ENCODE assay signal across 15 cellular contexts in genomic region chr15:93141373-93141790, GRCh38. TPM values are rescaled to one million over a fixed set of nuclear protein-coding genes. Genes with fewer than 3 reads are reported as not detected.
DNase-seq lines count a peak whose midpoint lies in the region; ATAC-seq and TF ChIP-seq lines count a peak whose summit lies in the region.
"Had no signal": no experiment of that assay in that cellular context is flagged by ENCODE, and none has a peak within 500 bp of the region (broad histone marks: within the 10 kb centered on the region; RNA-seq: fewer than 3 reads in every experiment).

No MANE protein-coding gene starts in this region.

- no peaks in the 10 kb centered on the region for H3K36me3 ChIP-seq in Karpas-422 (ENCODE audit: insufficient read depth, low read length)
- H3K36me3 ChIP-seq: right lobe of liver had no signal

- H3K4me3 ChIP-seq in Karpas-422 (ENCODE audit: low read length) = no peak overlapping the region
- H3K4me3 ChIP-seq: GM23338, right lobe of liver had no signal

- H3K4me2 ChIP-seq in Karpas-422 (ENCODE audit: low read depth, low read length, poor library complexity, severe bottlenecking) = peak overlapping the region; percentile 40
- H3K4me2 ChIP-seq: GM23338, SK-N-SH had no signal

- peak; percentile 68 for ATAC-seq in CD4-positive, alpha-beta T cell (ENCODE audit: poor library complexity)
- ATAC-seq in GM19468 (IDR thresholded peaks at IDR 0.05; ENCODE audit: extremely low read depth, unreplicated experiment) = peak; percentile 57
- no peak for ATAC-seq in esophagus mucosa
- ATAC-seq in activated CD4-positive, CD25-positive, alpha-beta regulatory T cell treated with anti-CD3 and anti-CD28 coated beads, Interleukin-2, amount 50 U/mL, for 24 hours = no peak
- ATAC-seq in sciatic nerve = no peak
- ATAC-seq: GM23338, right lobe of liver had no signal

- peak in 8 of 10 experiments; percentile 2 to 41 (median 8) for DNase-seq in CD4-positive, alpha-beta T cell
- DNase-seq in Karpas-422 = no peak
- DNase-seq in activated T-helper 1 cell treated with anti-CD3 and anti-CD28 coated beads, Interleukin-12 subunit alpha, Interleukin-12 subunit beta, Interleukin-2, Interleukin-4 antibody, amounts not matched to agents 30 ng/mL and 10 ng/mL and 1 ng/mL, durations not matched to agents 14 hours and 24 hours and 36 hours (ENCODE audit: low spot score) = peak; percentile 27
- DNase-seq in occipital lobe (lab: John Stamatoyannopoulos, UW) = no peak
- DNase-seq in sciatic nerve (ENCODE audit: low spot score) = no peak
- DNase-seq: activated naive CD4-positive, alpha-beta T cell; C1 segment of cervical spinal cord; right lobe of liver; SK-N-SH had no signal

- intact Hi-C loops in CD4-positive, alpha-beta T cell (cut with DNase I, micrococcal nuclease) = no loop called here
- intact Hi-C loops in activated T-helper 1 cell treated with anti-CD3 and anti-CD28 coated beads, Interleukin-12 subunit alpha, Interleukin-12 subunit beta, Interleukin-2, Interleukin-4 antibody, amounts not matched to agents 30 ng/mL and 10 ng/mL and 1 ng/mL, durations not matched to agents 14 hours and 24 hours and 36 hours (cut with micrococcal nuclease) = no loop called here
- intact Hi-C loops in sciatic nerve (cut with DNase I) = no loop called here

- H3K27me3 Mint-ChIP-seq in CD4-positive, alpha-beta T cell = no peaks in the 10 kb centered on the region
- H3K27me3 Mint-ChIP-seq in activated T-helper 1 cell treated with anti-CD3 and anti-CD28 coated beads, Interleukin-12 subunit alpha, Interleukin-12 subunit beta, Interleukin-2, Interleukin-4 antibody, amounts not matched to agents 30 ng/mL and 10 ng/mL and 1 ng/mL, durations not matched to agents 14 hours and 24 hours and 36 hours (ENCODE audit: insufficient read depth) = peaks cover 17% of the 10 kb centered on the region

- no peak overlapping the region for H3K9ac ChIP-seq in Karpas-422 (ENCODE audit: low read length)
- H3K9ac ChIP-seq: SK-N-SH had no signal

- H3K36me3 Mint-ChIP-seq in CD4-positive, alpha-beta T cell (ENCODE audit: low read depth) = no peaks in the 10 kb centered on the region
- no peaks in the 10 kb centered on the region for H3K36me3 Mint-ChIP-seq in activated T-helper 1 cell treated with anti-CD3 and anti-CD28 coated beads, Interleukin-12 subunit alpha, Interleukin-12 subunit beta, Interleukin-2, Interleukin-4 antibody, amounts not matched to agents 30 ng/mL and 10 ng/mL and 1 ng/mL, durations not matched to agents 14 hours and 24 hours and 36 hours (ENCODE audit: low read depth)
- H3K36me3 Mint-ChIP-seq: mesothelial cell of epicardium had no signal

- no peaks in the 10 kb centered on the region; the same call in 1 of the 2 replicates for H3K4me1 ChIP-seq in Karpas-422 (ENCODE audit: low read length)
- H3K4me1 ChIP-seq: right lobe of liver had no signal

- no peaks in the 10 kb centered on the region for H3K27me3 ChIP-seq in CD4-positive, alpha-beta T cell (ENCODE audit: control insufficient read depth, insufficient read depth, low read length)
- H3K27me3 ChIP-seq in Karpas-422 (ENCODE audit: low read length) = no peaks in the 10 kb centered on the region
- H3K27me3 ChIP-seq: right lobe of liver had no signal

- TF ChIP-seq CTCF in CD4-positive, alpha-beta T cell (IDR thresholded peaks at IDR 0.05) = no peak

- H3K79me2 ChIP-seq in Karpas-422 (ENCODE audit: low read length) = no peaks in the 10 kb centered on the region

- peak overlapping the region; percentile 13 for H3K27ac Mint-ChIP-seq in CD4-positive, alpha-beta T cell
- H3K27ac Mint-ChIP-seq in activated T-helper 1 cell treated with anti-CD3 and anti-CD28 coated beads, Interleukin-12 subunit alpha, Interleukin-12 subunit beta, Interleukin-2, Interleukin-4 antibody, amounts not matched to agents 30 ng/mL and 10 ng/mL and 1 ng/mL, durations not matched to agents 14 hours and 24 hours and 36 hours = no peak overlapping the region
- H3K27ac Mint-ChIP-seq: GM23338, mesothelial cell of epicardium had no signal

- H3K4me1 Mint-ChIP-seq in CD4-positive, alpha-beta T cell (ENCODE audit: low read depth) = peaks cover 17% of the 10 kb centered on the region
- H3K4me1 Mint-ChIP-seq in activated T-helper 1 cell treated with anti-CD3 and anti-CD28 coated beads, Interleukin-12 subunit alpha, Interleukin-12 subunit beta, Interleukin-2, Interleukin-4 antibody, amounts not matched to agents 30 ng/mL and 10 ng/mL and 1 ng/mL, durations not matched to agents 14 hours and 24 hours and 36 hours (ENCODE audit: low read depth) = peaks cover 18% of the 10 kb centered on the region
- H3K4me1 Mint-ChIP-seq: mesothelial cell of epicardium had no signal

- CTCF ChIA-PET in CD4-positive, alpha-beta T cell (lab: Charles Lee) = no interaction called here

- H3K9me3 ChIP-seq in CD4-positive, alpha-beta T cell (ENCODE audit: control insufficient read depth, low read length) = no peaks in the 10 kb centered on the region
- H3K9me3 ChIP-seq in Karpas-422 (ENCODE audit: low read length) = no peaks in the 10 kb centered on the region
- H3K9me3 ChIP-seq: right lobe of liver, SK-N-SH had no signal

- H3K27ac ChIP-seq in CD4-positive, alpha-beta T cell (ENCODE audit: low read depth, low read length) = no peak overlapping the region
- H3K27ac ChIP-seq in Karpas-422 (ENCODE audit: low read length) = no peak overlapping the region
- H3K27ac ChIP-seq: right lobe of liver had no signal

- POLR2A ChIA-PET in CD4-positive, alpha-beta T cell (lab: Charles Lee) = interaction anchor here (0.6 kb wide), 1 partner anchor 138 kb away, joined by 3 read pairs; no protein-coding TSS in a partner anchor

- H3K9me2 ChIP-seq in Karpas-422 (replicated peaks; ENCODE audit: insufficient read depth, low read length) = no peaks in the 10 kb centered on the region
- H3K9me2 ChIP-seq: SK-N-SH had no signal

- peak overlapping the region; percentile 34; the same call in 1 of the 2 replicates for H2AFZ ChIP-seq in Karpas-422 (ENCODE audit: low read length)
- H2AFZ ChIP-seq: GM23338 had no signal

- no peaks in the 10 kb centered on the region for H3K9me3 Mint-ChIP-seq in CD4-positive, alpha-beta T cell
- no peaks in the 10 kb centered on the region for H3K9me3 Mint-ChIP-seq in activated T-helper 1 cell treated with anti-CD3 and anti-CD28 coated beads, Interleukin-12 subunit alpha, Interleukin-12 subunit beta, Interleukin-2, Interleukin-4 antibody, amounts not matched to agents 30 ng/mL and 10 ng/mL and 1 ng/mL, durations not matched to agents 14 hours and 24 hours and 36 hours

- no peaks in the 10 kb centered on the region for H4K20me1 ChIP-seq in Karpas-422 (ENCODE audit: insufficient read depth, low read depth, low read length)

- H3K4me3 Mint-ChIP-seq in CD4-positive, alpha-beta T cell = peak overlapping the region; percentile 43
- peak overlapping the region; percentile 5 for H3K4me3 Mint-ChIP-seq in activated T-helper 1 cell treated with anti-CD3 and anti-CD28 coated beads, Interleukin-12 subunit alpha, Interleukin-12 subunit beta, Interleukin-2, Interleukin-4 antibody, amounts not matched to agents 30 ng/mL and 10 ng/mL and 1 ng/mL, durations not matched to agents 14 hours and 24 hours and 36 hours
- H3K4me3 Mint-ChIP-seq: GM23338, mesothelial cell of epicardium had no signal

RNA-seq across cellular contexts. Expression of gene RGMA, which starts 52.4 kb away (rescaled TPM):
- not detected for total RNA-seq in CD4-positive, alpha-beta T cell
- total RNA-seq in Karpas-422 (2014; rRNA removed; shearing (Covaris generic); ENCODE audit: low replicate concordance) = not detected in 2 replicates
- total RNA-seq in activated T-helper 1 cell treated with anti-CD3 and anti-CD28 coated beads, Interleukin-12 subunit alpha, Interleukin-12 subunit beta, Interleukin-2, Interleukin-4 antibody, amounts not matched to agents 30 ng/mL and 10 ng/mL and 1 ng/mL, durations not matched to agents 14 hours and 24 hours and 36 hours = 0.34 and 0.54 TPM in 2 replicates
- 40.5 TPM for total RNA-seq in esophagus mucosa
- 8.1 TPM for total RNA-seq in occipital lobe
- 47.1 TPM for total RNA-seq in sciatic nerve
- total RNA-seq: HT1080 had no signal

Comparison
In these comparisons a context has a peak if more than half of its experiments do, and no peak if none do; other contexts are left out.
1. ATAC-seq: peak in CD4-positive, alpha-beta T cell (single experiment) and GM19468 (single experiment); none in esophagus mucosa (single experiment), activated CD4-positive, CD25-positive, alpha-beta regulatory T cell treated with anti-CD3 and anti-CD28 coated beads, Interleukin-2, amount 50 U/mL, for 24 hours (0 of 2) and sciatic nerve (single experiment).
2. DNase-seq: peak in CD4-positive, alpha-beta T cell (8 of 10) and activated T-helper 1 cell treated with anti-CD3 and anti-CD28 coated beads, Interleukin-12 subunit alpha, Interleukin-12 subunit beta, Interleukin-2, Interleukin-4 antibody, amounts not matched to agents 30 ng/mL and 10 ng/mL and 1 ng/mL, durations not matched to agents 14 hours and 24 hours and 36 hours (single experiment); none in Karpas-422 (single experiment), occipital lobe (single experiment) and sciatic nerve (single experiment).